In genomic region chr10:34523017-34523767, GRCh38 we compare ENCODE assay signal across 16 cellular contexts.
DNase-seq lines count a peak whose midpoint lies in the region; ATAC-seq and TF ChIP-seq lines count a peak whose summit lies in the region.
"Had no signal": no experiment of that assay in that cellular context is flagged by ENCODE, and none has a peak within 500 bp of the region (broad histone marks: within the 10 kb centered on the region; RNA-seq: fewer than 3 reads in every experiment).

No MANE protein-coding gene starts in this region.

- H3K4me2 ChIP-seq in GM23248 (ENCODE audit: unreplicated experiment), result no peak overlapping the region

- TF ChIP-seq CTCF in BE2C (IDR thresholded peaks at IDR 0.05; ENCODE audit: low read depth, low read length), result no peak
- peak; percentile 14 for TF ChIP-seq CTCF in RWPE2 (IDR thresholded peaks at IDR 0.05; ENCODE audit: poor library complexity, severe bottlenecking)
- TF ChIP-seq CTCF in foreskin keratinocyte (conservative IDR thresholded peaks at IDR 0.05), result no peak
- no peak for TF ChIP-seq CTCF in left lung (IDR thresholded peaks at IDR 0.05)

- H3K9me2 ChIP-seq in GM23248 (ENCODE audit: insufficient read depth), result no peaks in the 10 kb centered on the region

- no peaks in the 10 kb centered on the region for H3K36me3 ChIP-seq in BE2C
- H3K36me3 ChIP-seq in GM23248 (ENCODE audit: low read depth), result no peaks in the 10 kb centered on the region
- no peaks in the 10 kb centered on the region for H3K36me3 ChIP-seq in RWPE2 (ENCODE audit: low read depth)
- H3K36me3 ChIP-seq in left lung, result no peaks in the 10 kb centered on the region
- H3K36me3 ChIP-seq: cardiac muscle cell had no signal

- peak overlapping the region; percentile 27 for H3K4me3 ChIP-seq in BE2C (ENCODE audit: low read depth, low read length)
- no peak overlapping the region for H3K4me3 ChIP-seq in GM23248
- H3K4me3 ChIP-seq in RWPE2 (ENCODE audit: severe bottlenecking), result no peak overlapping the region
- H3K4me3 ChIP-seq in left lung, result no peak overlapping the region
- H3K4me3 ChIP-seq: cardiac muscle cell had no signal

- H3K9me3 ChIP-seq in BE2C (no peaks in the 10 kb centered on the region), GM23248 (ENCODE audit: low read depth) (no peaks in the 10 kb centered on the region), RWPE2 (ENCODE audit: severe bottlenecking) (no peaks in the 10 kb centered on the region), left lung (no peaks in the 10 kb centered on the region)

- in situ Hi-C loops in GM23248 (cut with MboI), result no loop called here

- DNase-seq in BE2C (no peak), GM23248 (peak; percentile 23), RWPE2 (ENCODE audit: low spot score) (no peak), foreskin keratinocyte (peak; percentile 78 to 89), left lung (no peak)
- DNase-seq: activated CD4-positive, alpha-beta T cell treated with anti-CD3 and anti-CD28 coated beads for 1 hour; activated naive CD4-positive, alpha-beta T cell treated with Interleukin-2 at 50 U/mL for 16 hours; Calu3; H9; NCI-H774; occipital lobe; stimulated activated CD4-positive, alpha-beta T cell treated with anti-CD3 and anti-CD28 coated beads, Interleukin-4, amount 100 ng/mL, for 1 hour had no signal

- WGBS in GM23248 (ENCODE audit: low coverage in 1 of 2, low lambda C conversion rate in 2 of 2, missing lambda C conversion rate in 2 of 2), 2 experiments, result 88 to 94% methylated on average over 3 of the region's 3 CpGs

- no peak for ATAC-seq in RWPE2 (ENCODE audit: low read depth)
- peak; percentile 61 for ATAC-seq in foreskin keratinocyte
- ATAC-seq in left lung, result no peak
- ATAC-seq in HG02642 (IDR thresholded peaks at IDR 0.05; ENCODE audit: poor library complexity, unreplicated experiment), result no peak
- ATAC-seq in HG02870 (IDR thresholded peaks at IDR 0.05; ENCODE audit: unreplicated experiment), result no peak
- ATAC-seq: sciatic nerve had no signal

- H2AFZ ChIP-seq in GM23248, result no peak overlapping the region

- H3K27me3 ChIP-seq in BE2C (no peaks in the 10 kb centered on the region), GM23248 (replicated peaks; ENCODE audit: insufficient read depth) (no peaks in the 10 kb centered on the region), RWPE2 (ENCODE audit: insufficient read depth, poor library complexity, severe bottlenecking) (no peaks in the 10 kb centered on the region), foreskin keratinocyte (no peaks in the 10 kb centered on the region), left lung (no peaks in the 10 kb centered on the region)
- H3K27me3 ChIP-seq: cardiac muscle cell had no signal

- H3K27ac ChIP-seq in GM23248, result no peak overlapping the region
- H3K27ac ChIP-seq in RWPE2 (ENCODE audit: poor library complexity, severe bottlenecking), result peak overlapping the region; percentile 97
- H3K27ac ChIP-seq in foreskin keratinocyte, result peak overlapping the region; percentile 64
- no peak overlapping the region for H3K27ac ChIP-seq in left lung
- H3K27ac ChIP-seq: cardiac muscle cell had no signal

- no peaks in the 10 kb centered on the region for H4K20me1 ChIP-seq in GM23248 (ENCODE audit: insufficient read depth)

- intact Hi-C loops in left lung (cut with DNase I), result no loop called here

- peaks cover 38% of the 10 kb centered on the region for H3F3A ChIP-seq in GM23248 (ENCODE audit: insufficient read depth)

- H3K4me1 ChIP-seq in BE2C (peaks cover 15% of the 10 kb centered on the region), GM23248 (ENCODE audit: insufficient read depth) (peaks cover 29% of the 10 kb centered on the region), RWPE2 (ENCODE audit: insufficient read depth, poor library complexity, severe bottlenecking) (peaks cover 49% of the 10 kb centered on the region), foreskin keratinocyte (peaks cover 50% of the 10 kb centered on the region), left lung (peaks cover 3 to 5% of the 10 kb centered on the region in 2 donors)

- peaks cover 8% of the 10 kb centered on the region; the same call in 1 of the 2 replicates for H3K79me2 ChIP-seq in GM23248 (ENCODE audit: insufficient read depth)

- H3K9ac ChIP-seq in GM23248, result no peak overlapping the region

Comparison
In these comparisons a context has a peak if more than half of its experiments do, and no peak if none do; other contexts are left out.
1. DNase-seq: peak in GM23248 (single experiment) and foreskin keratinocyte (2 of 2); none in BE2C (single experiment), RWPE2 (single experiment) and left lung (0 of 2).
2. H3K27ac ChIP-seq: peak in RWPE2 (single experiment) and foreskin keratinocyte (single experiment); none in GM23248 (single experiment) and left lung (0 of 2).